Comparison of ENCODE assay signal across 25 cellular contexts in genomic region chr5:83048277-83048676, GRCh38.
"Had no signal": no experiment of that assay in that cellular context is flagged by ENCODE, and none has a peak within 500 bp of the region (broad histone marks: within the 10 kb centered on the region; RNA-seq: fewer than 3 reads in every experiment).

No MANE protein-coding gene starts in this region.

- ATAC-seq: activated CD8-positive, alpha-beta T cell treated with anti-CD3 and anti-CD28 coated beads, Interleukin-2, amount 10 ng/mL, durations not matched to agents 7 days and 5 days; activated naive CD8-positive, alpha-beta T cell treated with anti-CD3 and anti-CD28 coated beads, Interleukin-2, amount 50 U/mL, for 24 hours; left colon; natural killer cell treated with Interleukin-12 subunit alpha and Interleukin-12 subunit beta and Interleukin-15 and Interleukin-18, amount 100 ng/mL, for 72 hours; pancreas; right lobe of liver had no signal

- H3K4me3 ChIP-seq: breast epithelium, coronary artery, hepatocyte, pancreas, psoas muscle, right lobe of liver, thoracic aorta, upper lobe of left lung had no signal

- H3K27me3 Mint-ChIP-seq: activated naive CD8-positive, alpha-beta T cell treated with anti-CD3 and anti-CD28 coated beads, Interleukin-2, amount 50 U/mL, for 24 hours; central memory CD8-positive, alpha-beta T cell; memory B cell; natural killer cell treated with Interleukin-12 subunit alpha and Interleukin-12 subunit beta and Interleukin-15 and Interleukin-18, amount 100 ng/mL, for 72 hours had no signal

- H3K4me3 Mint-ChIP-seq: activated CD8-positive, alpha-beta T cell treated with anti-CD3 and anti-CD28 coated beads, Interleukin-2, amount 10 ng/mL, durations not matched to agents 7 days and 5 days; activated naive CD8-positive, alpha-beta T cell treated with anti-CD3 and anti-CD28 coated beads, Interleukin-2, amount 50 U/mL, for 24 hours; activated T-helper 1 cell treated with anti-CD3 and anti-CD28 coated beads, Interleukin-12 subunit alpha, Interleukin-12 subunit beta, Interleukin-2, Interleukin-4 antibody, amounts not matched to agents 30 ng/mL and 10 ng/mL and 1 ng/mL, durations not matched to agents 14 hours and 24 hours and 36 hours; central memory CD8-positive, alpha-beta T cell; immature natural killer cell; memory B cell; natural killer cell treated with Interleukin-12 subunit alpha and Interleukin-12 subunit beta and Interleukin-15 and Interleukin-18, amount 100 ng/mL, for 72 hours had no signal

- H3K27ac Mint-ChIP-seq: activated CD8-positive, alpha-beta T cell treated with anti-CD3 and anti-CD28 coated beads, Interleukin-2, amount 10 ng/mL, durations not matched to agents 7 days and 5 days; activated naive CD8-positive, alpha-beta T cell treated with anti-CD3 and anti-CD28 coated beads, Interleukin-2, amount 50 U/mL, for 24 hours; activated T-helper 1 cell treated with anti-CD3 and anti-CD28 coated beads, Interleukin-12 subunit alpha, Interleukin-12 subunit beta, Interleukin-2, Interleukin-4 antibody, amounts not matched to agents 30 ng/mL and 10 ng/mL and 1 ng/mL, durations not matched to agents 14 hours and 24 hours and 36 hours; immature natural killer cell; memory B cell; natural killer cell treated with Interleukin-12 subunit alpha and Interleukin-12 subunit beta and Interleukin-15 and Interleukin-18, amount 100 ng/mL, for 72 hours had no signal

- DNase-seq: activated CD4-positive, alpha-beta T cell treated with anti-CD3 and anti-CD28 coated beads, Interleukin-2, amount 50 U/mL, for 1 hour; activated CD4-positive, CD25-positive, alpha-beta regulatory T cell treated with anti-CD3 and anti-CD28 coated beads, Interleukin-2, amount 50 U/mL, for 72 hours; activated CD8-positive, alpha-beta T cell treated with anti-CD3 and anti-CD28 coated beads, Interleukin-2, amount 10 ng/mL, durations not matched to agents 7 days and 5 days; activated gamma-delta T cell; activated naive CD4-positive, alpha-beta T cell treated with anti-CD3 and anti-CD28 coated beads, Interleukin-2, amount 50 U/mL, for 16 hours; activated naive CD8-positive, alpha-beta T cell treated with anti-CD3 and anti-CD28 coated beads, Interleukin-2, amount 50 U/mL, for 24 hours; anterior cingulate cortex; glutamatergic neuron; immature natural killer cell; left colon; pancreas; psoas muscle; right lobe of liver; small intestine; stimulated activated CD4-positive, alpha-beta T cell treated with anti-CD3 and anti-CD28 coated beads, Interleukin-4, amount 100 ng/mL, for 1 hour; stimulated activated naive CD4-positive, alpha-beta T cell treated with Interleukin-2 at 50 U/mL for 16 hours; upper lobe of left lung had no signal

- H3K4me1 Mint-ChIP-seq: activated naive CD8-positive, alpha-beta T cell treated with anti-CD3 and anti-CD28 coated beads, Interleukin-2, amount 50 U/mL, for 24 hours; central memory CD8-positive, alpha-beta T cell; immature natural killer cell; memory B cell had no signal

- H3K9me3 Mint-ChIP-seq: activated naive CD8-positive, alpha-beta T cell treated with anti-CD3 and anti-CD28 coated beads, Interleukin-2, amount 50 U/mL, for 24 hours; activated T-helper 1 cell treated with anti-CD3 and anti-CD28 coated beads, Interleukin-12 subunit alpha, Interleukin-12 subunit beta, Interleukin-2, Interleukin-4 antibody, amounts not matched to agents 30 ng/mL and 10 ng/mL and 1 ng/mL, durations not matched to agents 14 hours and 24 hours and 36 hours; central memory CD8-positive, alpha-beta T cell; memory B cell; natural killer cell treated with Interleukin-12 subunit alpha and Interleukin-12 subunit beta and Interleukin-15 and Interleukin-18, amount 100 ng/mL, for 72 hours had no signal
